In the genomic region with DNA sequence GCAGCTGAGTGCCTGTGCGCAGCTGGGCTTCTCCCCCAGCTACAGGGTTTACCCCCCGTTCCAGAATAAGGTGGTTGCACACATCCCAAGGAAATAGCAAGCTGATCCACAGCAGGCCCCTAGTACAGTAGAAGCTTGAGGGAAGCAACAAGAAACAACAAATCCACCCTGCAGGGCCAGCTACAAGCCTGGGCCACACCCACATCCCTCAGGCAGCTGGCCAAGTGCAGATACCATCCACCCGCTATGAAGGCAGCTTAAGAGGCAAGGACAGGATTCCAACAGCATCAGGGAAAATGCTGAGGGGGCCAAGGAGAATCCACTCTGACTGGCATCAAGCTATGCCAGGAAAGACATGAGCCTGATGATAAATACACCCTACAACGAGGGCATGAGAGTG, we compare ENCODE assay signal across 11 cellular contexts.
DNase-seq lines count a peak whose midpoint lies in the region; ATAC-seq and TF ChIP-seq lines count a peak whose summit lies in the region.
"Had no signal": no experiment of that assay in that cellular context is flagged by ENCODE, and none has a peak within 500 bp of the region (broad histone marks: within the 10 kb centered on the region; RNA-seq: fewer than 3 reads in every experiment).

No MANE protein-coding gene starts in this region.

- TF ChIP-seq POLR2A in adrenal gland (IDR thresholded peaks at IDR 0.05): no peak
- no peak for TF ChIP-seq POLR2A in spleen (IDR thresholded peaks at IDR 0.05)

- H3K36me3 ChIP-seq in adrenal gland (replicated peaks in 1 of 2): no peaks in the 10 kb centered on the region
- peaks cover 0 to 19% (median 0%) of the 10 kb centered on the region in 6 donors for H3K36me3 ChIP-seq in spleen
- H3K36me3 ChIP-seq: neural progenitor cell had no signal

- peak; percentile 80 for ATAC-seq in left ventricle myocardium superior
- ATAC-seq: HepG2 had no signal

- H3K9me3 ChIP-seq in adrenal gland (replicated peaks in 1 of 3) (no peaks in the 10 kb centered on the region), spleen (no peaks in the 10 kb centered on the region)

- H3K4me3 ChIP-seq in adrenal gland (no peak overlapping the region), spleen (no peak overlapping the region)
- H3K4me3 ChIP-seq: neural progenitor cell had no signal

- intact Hi-C loops in adrenal gland (cut with DNase I): no loop called here
- intact Hi-C loops in left ventricle myocardium superior (cut with micrococcal nuclease): no loop called here
- intact Hi-C loops in spleen (cut with DNase I; ENCODE audit: low total_unique reads): no loop called here

- 35 to 56% (median 46%) methylated on average over 2 to 4 of the region's 4 CpGs for WGBS in adrenal gland, 4 donors
- 43 to 64% (median 47%) methylated on average over 4 of the region's 4 CpGs for WGBS in spleen, 5 donors

- DNase-seq in GM04504 (ENCODE audit: low read depth): peak; percentile 12
- DNase-seq in adrenal gland: peak in 5 of 7 donors; percentile 18 to 67 (median 41)
- DNase-seq in left ventricle myocardium superior: peak; percentile 87
- DNase-seq in spleen: peak; percentile 83
- no peak for DNase-seq in GOT3 (lab: John Stamatoyannopoulos, UW)
- DNase-seq in cortex of kidney (lab: John Stamatoyannopoulos, UW): no peak
- no peak for DNase-seq in activated CD4-positive, alpha-beta T cell treated with anti-CD3 and anti-CD28 coated beads, Interleukin-2, amount 50 U/mL, for 48 hours
- no peak for DNase-seq in activated T-cell treated with anti-CD3 and anti-CD28 coated beads, Interleukin-2, amount 50 U/mL, for 48 hours
- DNase-seq: activated T-cell treated with anti-CD3 and anti-CD28 coated beads for 4 hours had no signal

- H3K27ac ChIP-seq in adrenal gland: no peak overlapping the region
- H3K27ac ChIP-seq in spleen: peak overlapping the region in 3 of 8 donors; percentile 5 to 43 (median 25)
- H3K27ac ChIP-seq: neural progenitor cell had no signal

- no peaks in the 10 kb centered on the region for H3K27me3 ChIP-seq in adrenal gland
- no peaks in the 10 kb centered on the region for H3K27me3 ChIP-seq in spleen (replicated peaks in 1 of 7)
- H3K27me3 ChIP-seq: neural progenitor cell had no signal

- TF ChIP-seq CTCF in adrenal gland (IDR thresholded peaks at IDR 0.05): no peak
- no peak for TF ChIP-seq CTCF in spleen (IDR thresholded peaks at IDR 0.05 in 8 of 11, conservative IDR thresholded peaks at IDR 0.05 in 3 of 11)

- H3K4me1 ChIP-seq in adrenal gland (replicated peaks in 1 of 2): peaks cover 0 to 8% of the 10 kb centered on the region in 2 donors
- peaks cover 0 to 56% (median 25%) of the 10 kb centered on the region in 6 donors for H3K4me1 ChIP-seq in spleen

Comparison
In these comparisons a context has a peak if more than half of its experiments do, and no peak if none do; other contexts are left out.
1. DNase-seq: peak in GM04504 (single experiment), adrenal gland (5 of 7), left ventricle myocardium superior (single experiment) and spleen (single experiment); none in GOT3 (single experiment), cortex of kidney (single experiment), activated CD4-positive, alpha-beta T cell treated with anti-CD3 and anti-CD28 coated beads, Interleukin-2, amount 50 U/mL, for 48 hours (0 of 2) and activated T-cell treated with anti-CD3 and anti-CD28 coated beads, Interleukin-2, amount 50 U/mL, for 48 hours (0 of 2).